ENCODE assay signal across 11 cellular contexts in the genomic region with DNA sequence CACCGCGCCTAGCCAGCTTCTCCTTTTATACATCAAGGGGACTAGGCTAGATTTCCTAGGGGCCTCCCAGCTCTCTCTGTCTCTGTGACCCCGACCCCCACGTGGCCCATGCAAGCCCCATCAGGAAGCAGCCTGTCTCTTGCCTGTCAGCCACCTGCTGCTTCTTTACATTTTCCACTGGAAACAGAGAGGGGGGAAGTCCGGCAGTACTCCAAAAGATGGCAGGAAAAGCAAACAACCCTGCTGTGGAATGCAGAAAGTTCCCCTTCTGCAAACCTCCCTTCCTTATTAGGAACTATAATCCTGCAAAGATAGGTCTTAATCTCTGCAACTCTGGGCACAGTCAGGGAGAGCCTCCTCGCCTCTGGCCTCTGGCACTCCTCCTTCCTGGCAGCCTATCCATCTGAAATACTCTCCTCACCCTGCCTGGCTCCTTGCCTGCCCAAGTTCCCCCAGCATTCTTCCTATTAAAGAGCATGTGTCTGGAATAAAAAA. TPM values are rescaled to one million over a fixed set of nuclear protein-coding genes. Genes with fewer than 3 reads are reported as not detected.
DNase-seq lines count a peak whose midpoint lies in the region; ATAC-seq and TF ChIP-seq lines count a peak whose summit lies in the region.
"Had no signal": no experiment of that assay in that cellular context is flagged by ENCODE, and none has a peak within 500 bp of the region (broad histone marks: within the 10 kb centered on the region; RNA-seq: fewer than 3 reads in every experiment).

No MANE protein-coding gene starts in this region.

- intact Hi-C loops in right cardiac atrium (cut with DNase I) = no loop called here

- peak overlapping the region; percentile 4; the same call in 1 of the 2 replicates for H3K4me3 Mint-ChIP-seq in WTC11

- no peaks in the 10 kb centered on the region for H4K20me1 ChIP-seq in smooth muscle cell (ENCODE audit: low read depth)

- 35% methylated on average over 6 of the region's 6 CpGs for WGBS in right cardiac atrium
- 36% methylated on average over 6 of the region's 6 CpGs for WGBS in smooth muscle cell (ENCODE audit: low lambda C conversion rate)

- POLR2A ChIA-PET in WTC11 (lab: Charles Lee) = interaction anchor here (0.7 kb wide), 1 partner anchor 13 kb away, joined by 5 read pairs; no protein-coding TSS in a partner anchor

- no peak overlapping the region for H2AFZ ChIP-seq in smooth muscle cell (ENCODE audit: low read depth)

- H3K27ac Mint-ChIP-seq in WTC11 = peak overlapping the region; percentile 61

- no peaks in the 10 kb centered on the region for H3F3A ChIP-seq in smooth muscle cell (ENCODE audit: low read depth)

- no peaks in the 10 kb centered on the region; the same call in 1 of the 2 replicates for H3K27me3 Mint-ChIP-seq in WTC11 (ENCODE audit: low read depth)

- H3K4me1 ChIP-seq in right cardiac atrium (ENCODE audit: control insufficient read depth, insufficient read depth, low read length) = peaks cover 8% of the 10 kb centered on the region
- H3K4me1 ChIP-seq in smooth muscle cell (ENCODE audit: low read depth) = peaks cover 23% of the 10 kb centered on the region
- peaks cover 4% of the 10 kb centered on the region for H3K4me1 ChIP-seq in foreskin keratinocyte

- no peaks in the 10 kb centered on the region for H3K9me3 ChIP-seq in right cardiac atrium (ENCODE audit: control insufficient read depth, low read length)
- no peaks in the 10 kb centered on the region for H3K9me3 ChIP-seq in smooth muscle cell (replicated peaks; ENCODE audit: low read depth)
- H3K9me3 ChIP-seq: suprapubic skin had no signal

- H3K4me3 ChIP-seq in HFF-Myc (replicated peaks; ENCODE audit: low read depth, low read length) (no peak overlapping the region), right cardiac atrium (ENCODE audit: low read length) (no peak overlapping the region), smooth muscle cell (no peak overlapping the region)
- H3K4me3 ChIP-seq: suprapubic skin had no signal

- H3K79me2 ChIP-seq in smooth muscle cell (ENCODE audit: low read depth) = no peaks in the 10 kb centered on the region

- H3K4me2 ChIP-seq in smooth muscle cell = peak overlapping the region; percentile 54

- peaks cover 6% of the 10 kb centered on the region for H3K36me3 Mint-ChIP-seq in WTC11

- H3K27me3 ChIP-seq in right cardiac atrium (ENCODE audit: control insufficient read depth, insufficient read depth) (no peaks in the 10 kb centered on the region), smooth muscle cell (ENCODE audit: low read depth) (no peaks in the 10 kb centered on the region), foreskin keratinocyte (no peaks in the 10 kb centered on the region)
- H3K27me3 ChIP-seq: suprapubic skin had no signal

- CTCF ChIA-PET in WTC11 (lab: Charles Lee) = interaction anchor here (3.5 kb wide), 1 partner anchor 9 kb away, joined by 29 read pairs; no protein-coding TSS in a partner anchor

- peaks cover 60% of the 10 kb centered on the region for H3K4me1 Mint-ChIP-seq in WTC11

- H3K9ac ChIP-seq in smooth muscle cell (ENCODE audit: low read depth) = no peak overlapping the region

- TF ChIP-seq CTCF in HFF-Myc (IDR thresholded peaks at IDR 0.05; ENCODE audit: low read depth, low read length, missing control alignments) = no peak
- TF ChIP-seq CTCF in WTC11 (IDR thresholded peaks at IDR 0.05) = no peak
- TF ChIP-seq CTCF in smooth muscle cell (IDR thresholded peaks at IDR 0.05; ENCODE audit: borderline replicate concordance, insufficient read depth, poor library complexity, severe bottlenecking) = no peak
- no peak for TF ChIP-seq CTCF in foreskin keratinocyte (conservative IDR thresholded peaks at IDR 0.05)

- peaks cover 3% of the 10 kb centered on the region; the same call in 1 of the 2 replicates for H3K9me3 Mint-ChIP-seq in WTC11

- ATAC-seq in WTC11 = peak; percentile 41
- ATAC-seq in right cardiac atrium = peak; percentile 39 to 49
- no peak for ATAC-seq in HG02973 (IDR thresholded peaks at IDR 0.05; ENCODE audit: unreplicated experiment)
- no peak for ATAC-seq in foreskin keratinocyte

- no peak overlapping the region for H3K27ac ChIP-seq in right cardiac atrium (ENCODE audit: low read length)
- H3K27ac ChIP-seq in smooth muscle cell (ENCODE audit: low read depth) = no peak overlapping the region
- no peak overlapping the region for H3K27ac ChIP-seq in foreskin keratinocyte
- H3K27ac ChIP-seq: suprapubic skin had no signal

- no peaks in the 10 kb centered on the region for H3K36me3 ChIP-seq in smooth muscle cell (ENCODE audit: low read depth)
- H3K36me3 ChIP-seq: suprapubic skin had no signal

- peak; percentile 41 for DNase-seq in HFF-Myc (ENCODE audit: extremely low read depth, low read depth)
- DNase-seq in WTC11 (ENCODE audit: low spot score) = peak; percentile 40
- DNase-seq in right cardiac atrium = peak in 1 of 3 donors; percentile 72
- DNase-seq in smooth muscle cell (lab: John Stamatoyannopoulos, UW; ENCODE audit: unreplicated experiment) = no peak
- no peak for DNase-seq in stimulated activated CD4-positive, alpha-beta T cell treated with anti-CD3 and anti-CD28 coated beads, Interleukin-4, amount 100 ng/mL, for 4 hours
- DNase-seq in GDM1 (lab: John Stamatoyannopoulos, UW) = no peak
- DNase-seq in foreskin keratinocyte = no peak
- DNase-seq: NCI-H187 treated with DMSO at 0.1 percent for 48 hours, SHP77 treated with DMSO at 0.1 percent for 48 hours had no signal

TF ChIP-seq in WTC11, 78 proteins besides CTCF, POLR2A, EP300 and RAD21 (continues in another document):
- TF ChIP-seq, protein P1, sequence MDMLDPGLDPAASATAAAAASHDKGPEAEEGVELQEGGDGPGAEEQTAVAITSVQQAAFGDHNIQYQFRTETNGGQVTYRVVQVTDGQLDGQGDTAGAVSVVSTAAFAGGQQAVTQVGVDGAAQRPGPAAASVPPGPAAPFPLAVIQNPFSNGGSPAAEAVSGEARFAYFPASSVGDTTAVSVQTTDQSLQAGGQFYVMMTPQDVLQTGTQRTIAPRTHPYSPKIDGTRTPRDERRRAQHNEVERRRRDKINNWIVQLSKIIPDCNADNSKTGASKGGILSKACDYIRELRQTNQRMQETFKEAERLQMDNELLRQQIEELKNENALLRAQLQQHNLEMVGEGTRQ (CRISPR knock-in tag; IDR thresholded peaks at IDR 0.05) = peak; percentile 68
- peak; percentile 78; the same call in 1 of the 2 replicates for TF ChIP-seq ETV6 (CRISPR knock-in tag; IDR thresholded peaks at IDR 0.05)
- TF ChIP-seq, protein P2, sequence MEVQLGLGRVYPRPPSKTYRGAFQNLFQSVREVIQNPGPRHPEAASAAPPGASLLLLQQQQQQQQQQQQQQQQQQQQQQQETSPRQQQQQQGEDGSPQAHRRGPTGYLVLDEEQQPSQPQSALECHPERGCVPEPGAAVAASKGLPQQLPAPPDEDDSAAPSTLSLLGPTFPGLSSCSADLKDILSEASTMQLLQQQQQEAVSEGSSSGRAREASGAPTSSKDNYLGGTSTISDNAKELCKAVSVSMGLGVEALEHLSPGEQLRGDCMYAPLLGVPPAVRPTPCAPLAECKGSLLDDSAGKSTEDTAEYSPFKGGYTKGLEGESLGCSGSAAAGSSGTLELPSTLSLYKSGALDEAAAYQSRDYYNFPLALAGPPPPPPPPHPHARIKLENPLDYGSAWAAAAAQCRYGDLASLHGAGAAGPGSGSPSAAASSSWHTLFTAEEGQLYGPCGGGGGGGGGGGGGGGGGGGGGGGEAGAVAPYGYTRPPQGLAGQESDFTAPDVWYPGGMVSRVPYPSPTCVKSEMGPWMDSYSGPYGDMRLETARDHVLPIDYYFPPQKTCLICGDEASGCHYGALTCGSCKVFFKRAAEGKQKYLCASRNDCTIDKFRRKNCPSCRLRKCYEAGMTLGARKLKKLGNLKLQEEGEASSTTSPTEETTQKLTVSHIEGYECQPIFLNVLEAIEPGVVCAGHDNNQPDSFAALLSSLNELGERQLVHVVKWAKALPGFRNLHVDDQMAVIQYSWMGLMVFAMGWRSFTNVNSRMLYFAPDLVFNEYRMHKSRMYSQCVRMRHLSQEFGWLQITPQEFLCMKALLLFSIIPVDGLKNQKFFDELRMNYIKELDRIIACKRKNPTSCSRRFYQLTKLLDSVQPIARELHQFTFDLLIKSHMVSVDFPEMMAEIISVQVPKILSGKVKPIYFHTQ (CRISPR knock-in tag; IDR thresholded peaks at IDR 0.05) = no peak
- TF ChIP-seq, protein P3, sequence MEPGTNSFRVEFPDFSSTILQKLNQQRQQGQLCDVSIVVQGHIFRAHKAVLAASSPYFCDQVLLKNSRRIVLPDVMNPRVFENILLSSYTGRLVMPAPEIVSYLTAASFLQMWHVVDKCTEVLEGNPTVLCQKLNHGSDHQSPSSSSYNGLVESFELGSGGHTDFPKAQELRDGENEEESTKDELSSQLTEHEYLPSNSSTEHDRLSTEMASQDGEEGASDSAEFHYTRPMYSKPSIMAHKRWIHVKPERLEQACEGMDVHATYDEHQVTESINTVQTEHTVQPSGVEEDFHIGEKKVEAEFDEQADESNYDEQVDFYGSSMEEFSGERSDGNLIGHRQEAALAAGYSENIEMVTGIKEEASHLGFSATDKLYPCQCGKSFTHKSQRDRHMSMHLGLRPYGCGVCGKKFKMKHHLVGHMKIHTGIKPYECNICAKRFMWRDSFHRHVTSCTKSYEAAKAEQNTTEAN (CRISPR knock-in tag; IDR thresholded peaks at IDR 0.05) = no peak

RNA-seq across cellular contexts. Expression of a gene that starts 47.4 kb away (rescaled TPM):
- total RNA-seq in WTC11 (2021) (25.9 to 27.7 TPM (median 26.1 TPM) in 3 replicates), right cardiac atrium (10 to 100 TPM; 19.1 to 37.8 (median 21.7) TPM), smooth muscle cell (25.7 and 28.3 TPM in 2 replicates), foreskin keratinocyte (61.6 and 69.3 TPM in 2 replicates)
- polyA plus RNA-seq in right cardiac atrium (11.8 TPM), smooth muscle cell (9.5 and 12.3 TPM in 2 replicates), foreskin keratinocyte (21.3 and 22.9 TPM in 2 replicates)

Comparison
In these comparisons a context has a peak if more than half of its experiments do, and no peak if none do; other contexts are left out.
1. DNase-seq: peak in HFF-Myc (single experiment) and WTC11 (single experiment); none in smooth muscle cell (single experiment), stimulated activated CD4-positive, alpha-beta T cell treated with anti-CD3 and anti-CD28 coated beads, Interleukin-4, amount 100 ng/mL, for 4 hours (0 of 2), GDM1 (single experiment) and foreskin keratinocyte (0 of 2).
2. ATAC-seq: peak in WTC11 (single experiment) and right cardiac atrium (2 of 2); none in HG02973 (single experiment) and foreskin keratinocyte (single experiment).